In genomic region chr20:44861547-44862006, GRCh38 we compare ENCODE assay signal across 10 cellular contexts. TPM values are rescaled to one million over a fixed set of nuclear protein-coding genes. Genes with fewer than 3 reads are reported as not detected.
A peak's percentile ranks its signal among the peaks of the same experiment; 100 is the strongest.
DNase-seq lines count a peak whose midpoint lies in the region; ATAC-seq and TF ChIP-seq lines count a peak whose summit lies in the region.
"Had no signal": no experiment of that assay in that cellular context is flagged by ENCODE, and none has a peak within 500 bp of the region (broad histone marks: within the 10 kb centered on the region; RNA-seq: fewer than 3 reads in every experiment).

No MANE protein-coding gene starts in this region.

- H3K4me1 Mint-ChIP-seq in CD4-positive, alpha-beta memory T cell, result peaks cover 0 to 6% (median 2%) of the 10 kb centered on the region in 4 donors

- peak; percentile 81 for ATAC-seq in RWPE2 (ENCODE audit: low read depth)

- CTCF ChIA-PET in CD4-positive, alpha-beta memory T cell (lab: Charles Lee; ENCODE audit: partially characterized antibody), result no interaction called here

- H3K27ac ChIP-seq in RWPE2 (ENCODE audit: poor library complexity, severe bottlenecking) (peak overlapping the region; percentile 67), Karpas-422 (ENCODE audit: low read length) (no peak overlapping the region)
- no peak overlapping the region for H3K27ac ChIP-seq in CD4-positive, alpha-beta memory T cell (ENCODE audit: low read depth, low read length)

- in situ Hi-C loops in G401 (cut with HindIII; ENCODE audit: low sequenced_read_pairs), result no loop called here

- H3K36me3 Mint-ChIP-seq in CD4-positive, alpha-beta memory T cell, result no peaks in the 10 kb centered on the region

- H3K9me3 ChIP-seq in RWPE2 (ENCODE audit: severe bottlenecking) (no peaks in the 10 kb centered on the region), Karpas-422 (ENCODE audit: low read length) (0 out of 2 replicates have a peak, but pooled peaks cover 7% of the 10 kb centered on the region)
- H3K9me3 ChIP-seq in CD4-positive, alpha-beta memory T cell (ENCODE audit: control insufficient read depth in 1 of 2, low read length in 2 of 2), result no peaks in the 10 kb centered on the region

- POLR2A ChIA-PET in CD4-positive, alpha-beta memory T cell (lab: Charles Lee; ENCODE audit: partially characterized antibody), result no interaction called here

- no peaks in the 10 kb centered on the region for H4K20me1 ChIP-seq in Karpas-422 (ENCODE audit: insufficient read depth, low read depth, low read length)

- H3K9me3 Mint-ChIP-seq in CD4-positive, alpha-beta memory T cell, result no peaks in the 10 kb centered on the region

- H3K36me3 ChIP-seq in RWPE2 (ENCODE audit: low read depth) (no peaks in the 10 kb centered on the region), Karpas-422 (ENCODE audit: insufficient read depth, low read length) (no peaks in the 10 kb centered on the region)
- H3K36me3 ChIP-seq in CD4-positive, alpha-beta memory T cell (ENCODE audit: insufficient read depth, low read length), result no peaks in the 10 kb centered on the region

- H3K27me3 ChIP-seq in RWPE2 (ENCODE audit: insufficient read depth, poor library complexity, severe bottlenecking), result no peaks in the 10 kb centered on the region
- no peaks in the 10 kb centered on the region for H3K27me3 ChIP-seq in CD4-positive, alpha-beta memory T cell (ENCODE audit: insufficient read depth, low read length)
- no peaks in the 10 kb centered on the region for H3K27me3 ChIP-seq in Karpas-422 (ENCODE audit: low read length)

- H3K27me3 Mint-ChIP-seq in CD4-positive, alpha-beta memory T cell, result no peaks in the 10 kb centered on the region

- no peak overlapping the region for H3K4me3 ChIP-seq in RWPE2 (ENCODE audit: severe bottlenecking)
- no peak overlapping the region for H3K4me3 ChIP-seq in foreskin fibroblast (ENCODE audit: low read depth in 1 of 2, low read length in 2 of 2)
- no peak overlapping the region for H3K4me3 ChIP-seq in CD4-positive, alpha-beta memory T cell (ENCODE audit: low read length in 2 of 2)
- H3K4me3 ChIP-seq in Karpas-422 (ENCODE audit: low read length), result no peak overlapping the region

- TF ChIP-seq CTCF in RWPE2 (IDR thresholded peaks at IDR 0.05; ENCODE audit: poor library complexity, severe bottlenecking) (no peak), foreskin fibroblast (IDR thresholded peaks at IDR 0.05; ENCODE audit: low read depth, low read length) (no peak)

- DNase-seq in G401 (ENCODE audit: low spot score) (peak; percentile 64), RWPE2 (ENCODE audit: low spot score) (no peak), foreskin fibroblast (peak; percentile 65 to 77), renal cortical epithelial cell (ENCODE audit: low read depth) (peak; percentile 63), Karpas-422 (no peak), NCI-H2029 treated with DMSO at 0.1 percent for 48 hours (lab: John Stamatoyannopoulos, UW) (no peak), HuH-7.5 (ENCODE audit: low spot score) (no peak)
- no peak for DNase-seq in CD4-positive, alpha-beta memory T cell
- DNase-seq: activated effector memory CD4-positive, alpha-beta T cell treated with Interleukin-2 at 50 U/mL for 16 hours; mesenchymal stem cell had no signal

- H3K79me2 ChIP-seq in Karpas-422 (ENCODE audit: low read length), result no peaks in the 10 kb centered on the region

- H3K9ac ChIP-seq in Karpas-422 (ENCODE audit: low read length), result no peak overlapping the region

- H2AFZ ChIP-seq in Karpas-422 (ENCODE audit: low read length), result no peak overlapping the region

- peak overlapping the region in 1 of 7 donors; percentile 57 for H3K27ac Mint-ChIP-seq in CD4-positive, alpha-beta memory T cell

- H3K4me1 ChIP-seq in RWPE2 (ENCODE audit: insufficient read depth, poor library complexity, severe bottlenecking) (peaks cover 20% of the 10 kb centered on the region), Karpas-422 (ENCODE audit: low read length) (peaks cover 4% of the 10 kb centered on the region)
- H3K4me1 ChIP-seq in CD4-positive, alpha-beta memory T cell (ENCODE audit: insufficient read depth, low read length), result no peaks in the 10 kb centered on the region

- no peak overlapping the region for H3K4me2 ChIP-seq in Karpas-422 (ENCODE audit: low read depth, low read length, poor library complexity, severe bottlenecking)

- intact Hi-C loops in CD4-positive, alpha-beta memory T cell (cut with micrococcal nuclease), result no loop called here

- no peak overlapping the region for H3K4me3 Mint-ChIP-seq in CD4-positive, alpha-beta memory T cell

- H3K9me2 ChIP-seq in Karpas-422 (replicated peaks; ENCODE audit: insufficient read depth, low read length), result no peaks in the 10 kb centered on the region

RNA-seq across cellular contexts. Expression of gene YWHAB, which starts 23.9 kb away (rescaled TPM):
- total RNA-seq in G401 (2014; rRNA removed; shearing (Covaris generic)), result 96.3 and 138 TPM in 2 replicates
- total RNA-seq in renal cortical epithelial cell, result 151 and 278 TPM in 2 replicates
- total RNA-seq in CD4-positive, alpha-beta memory T cell, result 100 to 1,000 TPM; 245 to 262 TPM
- 100 to 1,000 TPM; 554 to 616 TPM for polyA plus RNA-seq in CD4-positive, alpha-beta memory T cell
- 56.1 and 92.1 TPM in 2 replicates for total RNA-seq in Karpas-422 (2014; rRNA removed; shearing (Covaris generic); ENCODE audit: low replicate concordance)

RNA-seq across cellular contexts. Expression of gene PABPC1L, which starts 48.3 kb away (rescaled TPM):
- 3.7 and 11.4 TPM in 2 replicates for total RNA-seq in G401 (2014; rRNA removed; shearing (Covaris generic))
- 3.8 and 18.3 TPM in 2 replicates for total RNA-seq in renal cortical epithelial cell
- total RNA-seq in CD4-positive, alpha-beta memory T cell, result 10 to 100 TPM; 46.5 to 50.0 TPM
- under 1 TPM in 1 of 2 donors, not detected in 1; 0.42 TPM for polyA plus RNA-seq in CD4-positive, alpha-beta memory T cell
- 68.3 and 81.0 TPM in 2 replicates for total RNA-seq in Karpas-422 (2014; rRNA removed; shearing (Covaris generic); ENCODE audit: low replicate concordance)

RNA-seq across cellular contexts. Expression of gene RIMS4, which starts 51.2 kb away (rescaled TPM):
- 8.3 and 10.9 TPM in 2 replicates for total RNA-seq in G401 (2014; rRNA removed; shearing (Covaris generic))
- 0.05 TPM in 1 of 2 replicates, not detected in the other for total RNA-seq in renal cortical epithelial cell
- not detected for total RNA-seq in CD4-positive, alpha-beta memory T cell
- polyA plus RNA-seq in CD4-positive, alpha-beta memory T cell, result not detected
- not detected in 2 replicates for total RNA-seq in Karpas-422 (2014; rRNA removed; shearing (Covaris generic); ENCODE audit: low replicate concordance)

Comparison
In these comparisons a context has a peak if more than half of its experiments do, and no peak if none do; other contexts are left out.
1. DNase-seq: peak in G401 (single experiment), foreskin fibroblast (2 of 2) and renal cortical epithelial cell (single experiment); none in RWPE2 (single experiment), CD4-positive, alpha-beta memory T cell (0 of 5), Karpas-422 (single experiment), NCI-H2029 treated with DMSO at 0.1 percent for 48 hours (single experiment) and HuH-7.5 (single experiment).